ENCODE assay signal across 30 cellular contexts in genomic region chr20:63286781-63287696, GRCh38. TPM values are rescaled to one million over a fixed set of nuclear protein-coding genes. Genes with fewer than 3 reads are reported as not detected.
"Had no signal": no experiment of that assay in that cellular context is flagged by ENCODE, and none has a peak within 500 bp of the region (broad histone marks: within the 10 kb centered on the region; RNA-seq: fewer than 3 reads in every experiment).

No MANE protein-coding gene starts in this region.

- H2AFZ ChIP-seq: parathyroid adenoma had no signal

- H3K4me1 ChIP-seq: left lung, parathyroid adenoma, prostate gland, testis, upper lobe of right lung, vagina had no signal

- DNase-seq: effector memory CD4-positive, alpha-beta T cell; hypothalamus; mesenchymal stem cell; naive B cell; occipital lobe; spleen; stimulated activated CD4-positive, alpha-beta T cell treated with anti-CD3 and anti-CD28 coated beads, Interleukin-15, amount 100 ng/mL, for 24 hours; stimulated activated CD4-positive, alpha-beta T cell treated with anti-CD3 and anti-CD28 coated beads, Interleukin-1b, Interleukin-23, amount 100 ng/mL, for 48 hours; stimulated activated CD4-positive, alpha-beta T cell treated with anti-CD3 and anti-CD28 coated beads, Interleukin-4, amount 100 ng/mL, for 24 hours; testis; upper lobe of right lung had no signal

- H3K9me3 Mint-ChIP-seq: naive B cell; nephron; stimulated activated memory B cell treated with anti-CD40 and anti-IgM and Interleukin-4, amounts not matched to agents 10 μg/mL and 1 μg/mL and 100 μg/mL, for 72 hours; stimulated activated naive CD8-positive, alpha-beta T cell treated with anti-CD3 and anti-CD28 coated beads, Interleukin-15, Interleukin-2, amounts not matched to agents 100 ng/mL and 50 ng/mL, for 24 hours had no signal

- H3K27ac Mint-ChIP-seq: naive B cell; nephron; stimulated activated memory B cell treated with anti-CD40 and anti-IgM and Interleukin-4, amounts not matched to agents 10 μg/mL and 1 μg/mL and 100 μg/mL, for 72 hours; stimulated activated naive CD8-positive, alpha-beta T cell treated with anti-CD3 and anti-CD28 coated beads, Interleukin-15, Interleukin-2, amounts not matched to agents 100 ng/mL and 50 ng/mL, for 24 hours had no signal

- H3K27me3 Mint-ChIP-seq: naive B cell; stimulated activated naive CD8-positive, alpha-beta T cell treated with anti-CD3 and anti-CD28 coated beads, Interleukin-15, Interleukin-2, amounts not matched to agents 100 ng/mL and 50 ng/mL, for 24 hours had no signal

- H3K9ac ChIP-seq: parathyroid adenoma had no signal

- FAIRE-seq: endometrium, frontal cortex, islet of Langerhans had no signal

- H3K4me3 ChIP-seq: heart right ventricle, left lung, lung, prostate gland, spleen, testis, tibial nerve, upper lobe of right lung, vagina had no signal

- H3K4me1 Mint-ChIP-seq: naive B cell, nephron had no signal

- H3K4me3 Mint-ChIP-seq: naive B cell; nephron; stimulated activated memory B cell treated with anti-CD40 and anti-IgM and Interleukin-4, amounts not matched to agents 10 μg/mL and 1 μg/mL and 100 μg/mL, for 72 hours; stimulated activated naive CD8-positive, alpha-beta T cell treated with anti-CD3 and anti-CD28 coated beads, Interleukin-15, Interleukin-2, amounts not matched to agents 100 ng/mL and 50 ng/mL, for 24 hours had no signal

- H3K27ac ChIP-seq: heart right ventricle, left lung, parathyroid adenoma, prostate gland, spleen, testis, tibial nerve, upper lobe of right lung, vagina had no signal

- H3K79me2 ChIP-seq: parathyroid adenoma had no signal

- ATAC-seq: esophagus mucosa; heart right ventricle; left lung; sciatic nerve; stimulated activated memory B cell treated with anti-CD40 and anti-IgM and Interleukin-4, amounts not matched to agents 10 μg/mL and 1 μg/mL and 100 μg/mL, for 72 hours; upper lobe of right lung had no signal

- H3K9me3 ChIP-seq: heart right ventricle, left lung, prostate gland, spleen, testis, tibial nerve, upper lobe of right lung, vagina had no signal

- H3K27me3 ChIP-seq: heart right ventricle, spleen, testis, tibial nerve, vagina had no signal

- H3K36me3 Mint-ChIP-seq: naive B cell had no signal

RNA-seq across cellular contexts. Expression of gene COL20A1, which starts 5.9 kb away (rescaled TPM):
- total RNA-seq: esophagus mucosa, fibroblast of lung, glomerular endothelial cell, left lung, renal cortical epithelial cell, upper lobe of right lung, vagina had no signal
- polyA plus RNA-seq: fibroblast of lung, heart right ventricle had no signal

RNA-seq across cellular contexts. Expression of gene NKAIN4, which starts 32.8 kb away (rescaled TPM):
- total RNA-seq: esophagus mucosa, fibroblast of lung, heart right ventricle, spleen, upper lobe of right lung, vagina had no signal
- polyA plus RNA-seq: fibroblast of lung had no signal

RNA-seq across cellular contexts. Expression of gene BIRC7, which starts 51.3 kb away (rescaled TPM):
- total RNA-seq: esophagus mucosa, fibroblast of lung, frontal cortex, occipital lobe, prostate gland, skeletal muscle tissue had no signal
- polyA plus RNA-seq: fibroblast of lung, heart right ventricle had no signal
